Comparison of ENCODE assay signal across 8 cellular contexts in the genomic region with DNA sequence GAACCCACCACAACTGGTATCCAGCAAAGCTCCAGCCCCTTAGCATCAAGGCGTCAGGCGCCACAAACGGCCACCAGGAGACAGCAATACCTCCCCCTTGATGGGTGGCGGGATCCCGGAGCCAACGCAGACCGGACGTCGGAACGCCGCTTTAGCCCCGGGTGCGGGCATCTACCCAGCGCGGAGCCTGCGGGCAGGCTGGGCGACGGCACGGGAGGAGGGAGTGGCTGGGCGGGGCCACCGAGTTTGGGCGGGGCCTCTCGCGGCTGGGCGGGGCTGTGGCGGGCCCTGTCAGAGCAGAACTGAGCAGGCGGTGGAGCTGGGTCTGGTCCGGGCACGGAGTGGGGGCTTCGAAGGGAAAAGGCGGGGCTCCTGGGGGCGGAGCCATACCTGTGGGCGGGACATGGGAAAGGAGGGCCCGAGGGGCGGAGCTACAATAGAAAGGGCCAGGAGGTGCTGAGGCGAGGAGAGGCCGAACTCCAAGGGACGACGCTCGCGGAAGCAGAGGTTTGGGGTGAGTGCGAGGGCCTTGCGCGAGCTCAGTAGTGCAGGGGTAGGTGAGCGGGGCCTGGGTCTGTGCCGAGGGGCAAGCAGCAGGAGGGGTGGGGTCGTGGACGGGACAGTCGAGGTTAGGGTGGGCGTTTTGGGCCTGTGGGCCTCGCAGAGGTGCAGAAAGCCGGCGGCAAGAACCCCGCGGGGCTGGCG. TPM values are rescaled to one million over a fixed set of nuclear protein-coding genes. Genes with fewer than 3 reads are reported as not detected.
A peak's percentile ranks its signal among the peaks of the same experiment; 100 is the strongest.
DNase-seq lines count a peak whose midpoint lies in the region; TF ChIP-seq lines count a peak whose summit lies in the region.

No MANE protein-coding gene starts in this region.

- H3K9me3 ChIP-seq in MM.1S (replicated peaks; ENCODE audit: insufficient read depth, low read length) = no peaks in the 10 kb centered on the region

- no peaks in the 10 kb centered on the region for H3K36me3 Mint-ChIP-seq in activated naive CD4-positive, alpha-beta T cell treated with anti-CD3 and anti-CD28 coated beads, Interleukin-2, amount 50 U/mL, for 24 hours

- no peaks in the 10 kb centered on the region for H3K36me3 ChIP-seq in MM.1S (replicated peaks; ENCODE audit: insufficient read depth, low read length)

- peak; percentile 89 for DNase-seq in EH (ENCODE audit: low read depth)
- DNase-seq in H4 (ENCODE audit: low spot score) = peak; percentile 79
- DNase-seq in MM.1S = peak; percentile 91
- peak; percentile 91 for DNase-seq in SK-MEL-5 (ENCODE audit: low read depth, low spot score)
- peak; percentile 7 for DNase-seq in glomerular endothelial cell (ENCODE audit: extremely low read depth, low read depth, low spot score)
- peak; percentile 79 for DNase-seq in occipital lobe (lab: John Stamatoyannopoulos, UW)
- DNase-seq in superior temporal gyrus (ENCODE audit: extremely low spot score) = peak; percentile 75

- no peaks in the 10 kb centered on the region for H3K9me2 ChIP-seq in MM.1S (replicated peaks; ENCODE audit: insufficient read depth, low read length)

- peaks cover 9% of the 10 kb centered on the region; the same call in 1 of the 2 replicates for H3K79me2 ChIP-seq in MM.1S (ENCODE audit: low read length)

- peak overlapping the region; percentile 92 for H3K4me2 ChIP-seq in MM.1S (ENCODE audit: low read depth, low read length)

- H3K4me1 Mint-ChIP-seq in activated naive CD4-positive, alpha-beta T cell treated with anti-CD3 and anti-CD28 coated beads, Interleukin-2, amount 50 U/mL, for 24 hours = peaks cover 38% of the 10 kb centered on the region

- H3K27me3 ChIP-seq in MM.1S (replicated peaks; ENCODE audit: insufficient read depth, low read length) = no peaks in the 10 kb centered on the region

- peak overlapping the region; percentile 85 for H3K4me3 Mint-ChIP-seq in activated naive CD4-positive, alpha-beta T cell treated with anti-CD3 and anti-CD28 coated beads, Interleukin-2, amount 50 U/mL, for 24 hours

- peaks cover 16% of the 10 kb centered on the region for H3K4me1 ChIP-seq in MM.1S (ENCODE audit: low read length)

- no peaks in the 10 kb centered on the region for H4K20me1 ChIP-seq in MM.1S (ENCODE audit: insufficient read depth, low read length)

- in situ Hi-C loops in SK-MEL-5 (cut with HindIII; ENCODE audit: low pct_unique_long_range_greater_than_20kb, low sequenced_read_pairs) = no loop called here

- H3K27ac ChIP-seq in MM.1S (ENCODE audit: low read length) = peak overlapping the region; percentile 60; the same call in 1 of the 2 replicates

- peak overlapping the region; percentile 66 for H3K4me3 ChIP-seq in MM.1S (ENCODE audit: low read length)

- TF ChIP-seq CTCF in MM.1S (IDR thresholded peaks at IDR 0.05; ENCODE audit: low read length) = no peak; the same call in 1 of the 2 replicates

- H3K9ac ChIP-seq in MM.1S (ENCODE audit: low read length) = peak overlapping the region; percentile 63

- H2AFZ ChIP-seq in MM.1S (ENCODE audit: low read length) = peak overlapping the region; percentile 70

- peaks cover 2% of the 10 kb centered on the region for H3K27me3 Mint-ChIP-seq in activated naive CD4-positive, alpha-beta T cell treated with anti-CD3 and anti-CD28 coated beads, Interleukin-2, amount 50 U/mL, for 24 hours

- no peaks in the 10 kb centered on the region; the same call in 1 of the 2 replicates for H3F3A ChIP-seq in MM.1S (ENCODE audit: insufficient read depth, low read length)

- no peaks in the 10 kb centered on the region for H3K9me3 Mint-ChIP-seq in activated naive CD4-positive, alpha-beta T cell treated with anti-CD3 and anti-CD28 coated beads, Interleukin-2, amount 50 U/mL, for 24 hours

- peak overlapping the region; percentile 96 for H3K27ac Mint-ChIP-seq in activated naive CD4-positive, alpha-beta T cell treated with anti-CD3 and anti-CD28 coated beads, Interleukin-2, amount 50 U/mL, for 24 hours

RNA-seq across cellular contexts. Expression of gene GARNL3, which starts 40.2 kb away (rescaled TPM):
- total RNA-seq in H4 (2014; rRNA removed; shearing (Covaris generic)) = 0.21 and 1.1 TPM in 2 replicates
- 5.3 and 6.4 TPM in 2 replicates for total RNA-seq in SK-MEL-5 (2014; rRNA removed; shearing (Covaris generic))
- 2.3 and 9.9 TPM in 2 replicates for polyA plus RNA-seq in SK-MEL-5 (2015; cell fraction: cytosol; rRNA removed)
- 40.5 and 50.1 TPM in 2 replicates for polyA plus RNA-seq in SK-MEL-5 (2015; cell fraction: nucleus; rRNA removed)
- total RNA-seq in glomerular endothelial cell (2.9 and 20.2 TPM in 2 replicates), occipital lobe (76.4 TPM)

Comparison
In these comparisons a context has a peak if more than half of its experiments do, and no peak if none do; other contexts are left out.
1. Peak in every context shown above with its lines: DNase-seq, H3K4me3 ChIP-seq and H3K27ac ChIP-seq.
2. DNase-seq: peak in every context shown above with its lines; median percentile 91 in MM.1S; 91 in SK-MEL-5; 89 in EH; 79 in H4; 79 in occipital lobe; 75 in superior temporal gyrus; 7 in glomerular endothelial cell.